Comparison of ENCODE assay signal across 1 cellular context in the genomic region with DNA sequence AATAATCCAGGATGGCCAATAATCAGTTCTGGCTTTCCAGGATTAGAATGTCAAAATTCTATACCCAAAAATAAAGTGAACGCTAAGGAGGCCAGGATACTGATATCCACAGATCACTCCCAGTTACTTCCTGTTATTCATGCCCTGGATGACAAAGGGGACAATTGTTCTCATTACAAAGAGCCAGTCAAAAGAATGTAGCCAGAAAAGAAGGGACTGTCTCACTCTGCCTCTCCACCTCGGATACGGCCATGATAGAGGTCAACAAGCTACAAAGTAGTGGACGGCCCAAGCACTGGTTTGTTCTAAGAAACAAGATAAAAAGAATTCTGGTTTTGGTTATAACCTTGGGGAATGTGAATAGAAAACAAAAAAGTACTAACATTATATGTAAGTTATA.
TF ChIP-seq lines count a peak whose summit lies in the region.

No MANE protein-coding gene starts in this region.

TF ChIP-seq in HepG2, 621 proteins besides CTCF, POLR2A, EP300 and RAD21 (continued from another document):
- no peak for TF ChIP-seq ZNF260 (CRISPR knock-in tag; IDR thresholded peaks at IDR 0.05; ENCODE audit: borderline replicate concordance, low read depth)
